10 cellular contexts compared by ENCODE assay signal in the genomic region with DNA sequence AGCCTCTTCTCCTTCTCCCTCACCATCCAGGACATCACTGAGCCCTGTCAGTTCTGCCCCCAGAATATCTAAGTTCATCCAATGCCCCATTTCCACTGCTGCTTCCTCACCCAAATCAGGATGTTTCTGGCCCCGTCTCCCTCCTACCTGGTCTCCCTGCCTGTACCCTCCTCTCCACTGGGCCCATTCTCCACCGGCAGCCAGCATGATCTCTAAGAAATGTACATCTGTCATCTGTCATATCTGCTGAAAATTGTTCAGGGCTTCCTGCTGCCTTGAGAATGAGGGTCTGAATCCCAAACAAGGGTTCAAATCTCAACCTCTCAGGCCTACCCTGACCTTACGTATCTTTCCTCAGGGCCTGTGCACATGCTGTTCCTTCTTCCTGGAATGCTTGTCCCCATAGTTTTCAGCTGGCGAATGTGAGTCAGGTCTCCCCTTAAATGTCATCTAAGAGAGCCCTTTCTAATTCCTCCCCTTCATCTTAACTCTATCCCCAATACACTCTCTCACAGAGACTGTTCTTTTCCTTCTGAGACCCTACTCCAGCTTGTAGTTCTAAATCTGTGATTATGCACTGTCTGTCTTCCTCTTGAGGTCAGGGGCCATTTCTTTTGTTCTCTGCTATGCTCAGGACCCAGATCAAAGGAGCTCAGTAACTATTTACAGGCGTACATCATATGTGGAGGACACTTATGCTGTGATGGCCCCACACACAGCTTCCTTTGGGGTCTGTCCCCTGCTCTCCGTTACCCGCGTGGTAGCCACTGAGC. TPM values are rescaled to one million over a fixed set of nuclear protein-coding genes. Genes with fewer than 3 reads are reported as not detected.
DNase-seq lines count a peak whose midpoint lies in the region; ATAC-seq, FAIRE-seq and TF ChIP-seq lines count a peak whose summit lies in the region.
"Had no signal": no experiment of that assay in that cellular context is flagged by ENCODE, and none has a peak within 500 bp of the region (broad histone marks: within the 10 kb centered on the region; RNA-seq: fewer than 3 reads in every experiment).

No MANE protein-coding gene starts in this region.

- H3K9me3 ChIP-seq in kidney (ENCODE audit: control insufficient read depth in 1 of 2, low read length in 2 of 2), result no peaks in the 10 kb centered on the region

- peak overlapping the region in 1 of 2 donors; percentile 21 for H3K9ac ChIP-seq in kidney (ENCODE audit: low read length in 2 of 2)

- peaks cover 8% of the 10 kb centered on the region for H3K27me3 Mint-ChIP-seq in IgD-negative memory B cell
- no peaks in the 10 kb centered on the region for H3K27me3 Mint-ChIP-seq in activated T-helper 1 cell treated with anti-CD3 and anti-CD28 coated beads, Interleukin-12 subunit alpha, Interleukin-12 subunit beta, Interleukin-2, Interleukin-4 antibody, amounts not matched to agents 30 ng/mL and 10 ng/mL and 1 ng/mL, durations not matched to agents 14 hours and 24 hours and 36 hours (ENCODE audit: insufficient read depth)

- peak overlapping the region in 1 of 2 donors; percentile 2 for H3K4me3 ChIP-seq in kidney (ENCODE audit: low read length in 2 of 2)

- peaks cover 50 to 69% (median 52%) of the 10 kb centered on the region in 3 donors for H3K4me1 Mint-ChIP-seq in IgD-negative memory B cell
- H3K4me1 Mint-ChIP-seq in activated T-helper 1 cell treated with anti-CD3 and anti-CD28 coated beads, Interleukin-12 subunit alpha, Interleukin-12 subunit beta, Interleukin-2, Interleukin-4 antibody, amounts not matched to agents 30 ng/mL and 10 ng/mL and 1 ng/mL, durations not matched to agents 14 hours and 24 hours and 36 hours (ENCODE audit: low read depth), result peaks cover 64% of the 10 kb centered on the region
- peaks cover 76% of the 10 kb centered on the region for H3K4me1 Mint-ChIP-seq in stimulated activated effector memory CD8-positive, alpha-beta T cell treated with anti-CD3 and anti-CD28 coated beads, Interleukin-12 subunit alpha, Interleukin-12 subunit beta, amount 100 ng/mL, for 72 hours

- intact Hi-C loops in activated T-helper 1 cell treated with anti-CD3 and anti-CD28 coated beads, Interleukin-12 subunit alpha, Interleukin-12 subunit beta, Interleukin-2, Interleukin-4 antibody, amounts not matched to agents 30 ng/mL and 10 ng/mL and 1 ng/mL, durations not matched to agents 14 hours and 24 hours and 36 hours (cut with micrococcal nuclease), result no loop called here
- intact Hi-C loops in kidney (cut with DNase I), result no loop called here

- peak overlapping the region; percentile 43 to 56 for H3K27ac ChIP-seq in kidney (ENCODE audit: low read depth in 2 of 2, low read length in 2 of 2)

- peak overlapping the region in 2 of 4 donors; percentile 3 to 41 for H3K4me3 Mint-ChIP-seq in IgD-negative memory B cell
- peak overlapping the region; percentile 53 for H3K4me3 Mint-ChIP-seq in activated T-helper 1 cell treated with anti-CD3 and anti-CD28 coated beads, Interleukin-12 subunit alpha, Interleukin-12 subunit beta, Interleukin-2, Interleukin-4 antibody, amounts not matched to agents 30 ng/mL and 10 ng/mL and 1 ng/mL, durations not matched to agents 14 hours and 24 hours and 36 hours
- no peak overlapping the region for H3K4me3 Mint-ChIP-seq in stimulated activated effector memory CD8-positive, alpha-beta T cell treated with anti-CD3 and anti-CD28 coated beads, Interleukin-12 subunit alpha, Interleukin-12 subunit beta, amount 100 ng/mL, for 72 hours

- no peaks in the 10 kb centered on the region for H3K36me3 ChIP-seq in kidney (ENCODE audit: control insufficient read depth in 1 of 2, insufficient read depth in 2 of 2, low read length in 2 of 2)

- no peak for TF ChIP-seq CTCF in kidney (IDR thresholded peaks at IDR 0.05; ENCODE audit: borderline replicate concordance, extremely low read depth, insufficient read depth)

- H3K36me3 Mint-ChIP-seq in IgD-negative memory B cell, result peaks cover 3% of the 10 kb centered on the region
- H3K36me3 Mint-ChIP-seq in activated T-helper 1 cell treated with anti-CD3 and anti-CD28 coated beads, Interleukin-12 subunit alpha, Interleukin-12 subunit beta, Interleukin-2, Interleukin-4 antibody, amounts not matched to agents 30 ng/mL and 10 ng/mL and 1 ng/mL, durations not matched to agents 14 hours and 24 hours and 36 hours (ENCODE audit: low read depth), result peaks cover 54% of the 10 kb centered on the region
- H3K36me3 Mint-ChIP-seq in stimulated activated effector memory CD8-positive, alpha-beta T cell treated with anti-CD3 and anti-CD28 coated beads, Interleukin-12 subunit alpha, Interleukin-12 subunit beta, amount 100 ng/mL, for 72 hours, result peaks cover 5% of the 10 kb centered on the region

- no peak for FAIRE-seq in kidney (lab: Jason Lieb, UNC)

- ATAC-seq in stimulated activated effector memory CD8-positive, alpha-beta T cell treated with anti-CD3 and anti-CD28 coated beads, Interleukin-12 subunit alpha, Interleukin-12 subunit beta, amount 100 ng/mL, for 72 hours, result no peak
- ATAC-seq in HG03196 (IDR thresholded peaks at IDR 0.05; ENCODE audit: unreplicated experiment) (no peak), HG03280 (IDR thresholded peaks at IDR 0.05; ENCODE audit: unreplicated experiment) (no peak)

- peaks cover 70 to 71% of the 10 kb centered on the region in 2 donors for H3K4me1 ChIP-seq in kidney (ENCODE audit: control insufficient read depth in 1 of 2, insufficient read depth in 1 of 2, low read depth in 1 of 2, low read length in 2 of 2)

- no peak for DNase-seq in activated T-helper 1 cell treated with anti-CD3 and anti-CD28 coated beads, Interleukin-12 subunit alpha, Interleukin-12 subunit beta, Interleukin-2, Interleukin-4 antibody, amounts not matched to agents 30 ng/mL and 10 ng/mL and 1 ng/mL, durations not matched to agents 14 hours and 24 hours and 36 hours (ENCODE audit: low spot score)
- no peak for DNase-seq in kidney
- DNase-seq in stimulated activated effector memory CD8-positive, alpha-beta T cell treated with anti-CD3 and anti-CD28 coated beads, Interleukin-12 subunit alpha, Interleukin-12 subunit beta, amount 100 ng/mL, for 72 hours (ENCODE audit: low spot score in 2 of 2), result no peak
- DNase-seq in NCI-H2171 treated with DMSO at 0.1 percent for 48 hours (lab: John Stamatoyannopoulos, UW), result no peak
- DNase-seq in NCI-H1436 (lab: John Stamatoyannopoulos, UW), result no peak
- DNase-seq: effector CD8-positive, alpha-beta T cell; NCI-H774 had no signal

- H3K27ac Mint-ChIP-seq in IgD-negative memory B cell, result peak overlapping the region in 2 of 3 donors; percentile 27 to 63
- H3K27ac Mint-ChIP-seq in activated T-helper 1 cell treated with anti-CD3 and anti-CD28 coated beads, Interleukin-12 subunit alpha, Interleukin-12 subunit beta, Interleukin-2, Interleukin-4 antibody, amounts not matched to agents 30 ng/mL and 10 ng/mL and 1 ng/mL, durations not matched to agents 14 hours and 24 hours and 36 hours, result peak overlapping the region; percentile 64
- H3K27ac Mint-ChIP-seq in stimulated activated effector memory CD8-positive, alpha-beta T cell treated with anti-CD3 and anti-CD28 coated beads, Interleukin-12 subunit alpha, Interleukin-12 subunit beta, amount 100 ng/mL, for 72 hours, result peak overlapping the region; percentile 89

- H3K9me3 Mint-ChIP-seq in IgD-negative memory B cell, result peaks cover 0 to under 1% (median 0%) of the 10 kb centered on the region in 3 donors
- peaks cover 9% of the 10 kb centered on the region for H3K9me3 Mint-ChIP-seq in activated T-helper 1 cell treated with anti-CD3 and anti-CD28 coated beads, Interleukin-12 subunit alpha, Interleukin-12 subunit beta, Interleukin-2, Interleukin-4 antibody, amounts not matched to agents 30 ng/mL and 10 ng/mL and 1 ng/mL, durations not matched to agents 14 hours and 24 hours and 36 hours
- H3K9me3 Mint-ChIP-seq in stimulated activated effector memory CD8-positive, alpha-beta T cell treated with anti-CD3 and anti-CD28 coated beads, Interleukin-12 subunit alpha, Interleukin-12 subunit beta, amount 100 ng/mL, for 72 hours, result peaks cover 2% of the 10 kb centered on the region

RNA-seq across cellular contexts. Expression of a gene that starts 40.8 kb away (rescaled TPM):
- polyA plus RNA-seq in IgD-negative memory B cell (32.4 TPM), kidney (ENCODE audit: insufficient read depth, low read depth, low replicate concordance) (10.1 TPM)
- 80.2 and 80.4 TPM in 2 replicates for total RNA-seq in activated T-helper 1 cell treated with anti-CD3 and anti-CD28 coated beads, Interleukin-12 subunit alpha, Interleukin-12 subunit beta, Interleukin-2, Interleukin-4 antibody, amounts not matched to agents 30 ng/mL and 10 ng/mL and 1 ng/mL, durations not matched to agents 14 hours and 24 hours and 36 hours
- 58.2 TPM for total RNA-seq in kidney
